Comparison of ENCODE assay signal across 24 cellular contexts in the genomic region with DNA sequence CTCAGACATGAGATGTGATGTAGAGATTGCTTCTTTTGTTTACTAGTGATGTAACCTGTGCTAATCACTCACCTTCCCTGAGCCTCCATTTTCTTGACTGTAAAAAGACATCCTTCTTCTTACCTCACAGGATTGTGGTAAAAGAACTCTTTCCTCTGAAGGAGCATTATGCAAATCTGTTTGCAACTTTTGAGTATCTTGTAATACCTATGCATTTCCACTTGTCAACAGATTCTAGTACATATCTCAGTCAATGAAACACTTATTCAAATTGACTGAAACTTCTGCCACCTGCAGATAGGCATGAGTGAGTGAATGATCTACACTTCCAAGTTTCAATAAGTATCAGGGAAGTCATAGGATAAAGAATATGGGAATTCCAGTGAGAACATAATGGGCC.
DNase-seq lines count a peak whose midpoint lies in the region; ATAC-seq and TF ChIP-seq lines count a peak whose summit lies in the region.
"Had no signal": no experiment of that assay in that cellular context is flagged by ENCODE, and none has a peak within 500 bp of the region (broad histone marks: within the 10 kb centered on the region; RNA-seq: fewer than 3 reads in every experiment).

No MANE protein-coding gene starts in this region.

- H3K4me3 Mint-ChIP-seq in WTC11, result no peak overlapping the region
- H3K4me3 Mint-ChIP-seq: activated CD8-positive, alpha-beta T cell treated with anti-CD3 and anti-CD28 coated beads, Interleukin-2, amount 10 ng/mL, durations not matched to agents 7 days and 5 days; activated naive CD4-positive, alpha-beta T cell treated with anti-CD3 and anti-CD28 coated beads, Interleukin-2, amount 50 U/mL, for 24 hours; activated T-cell treated with anti-CD3 and anti-CD28 coated beads, Interleukin-2, amount 50 U/mL, for 4 hours had no signal

- ATAC-seq in GM18508 (IDR thresholded peaks at IDR 0.05; ENCODE audit: insufficient read depth, unreplicated experiment), result peak; percentile 53
- peak; percentile 90 for ATAC-seq in GM21447 (IDR thresholded peaks at IDR 0.05; ENCODE audit: unreplicated experiment)
- peak; percentile 73 for ATAC-seq in HG03060 (IDR thresholded peaks at IDR 0.05; ENCODE audit: low read depth, unreplicated experiment)
- ATAC-seq in GM18861 (IDR thresholded peaks at IDR 0.05; ENCODE audit: unreplicated experiment), result no peak
- ATAC-seq in WTC11, result no peak
- ATAC-seq: activated CD8-positive, alpha-beta T cell treated with anti-CD3 and anti-CD28 coated beads, Interleukin-2, amount 10 ng/mL, durations not matched to agents 7 days and 5 days; activated T-cell treated with anti-CD3 and anti-CD28 coated beads, Interleukin-2, amount 50 U/mL, for 4 hours; left lobe of liver had no signal

- no peak for TF ChIP-seq CTCF in WTC11 (IDR thresholded peaks at IDR 0.05)

- POLR2A ChIA-PET in WTC11 (lab: Charles Lee), result no interaction called here

- CTCF ChIA-PET in WTC11 (lab: Charles Lee), result no interaction called here

- peaks cover 12% of the 10 kb centered on the region for H3K4me1 Mint-ChIP-seq in WTC11
- H3K4me1 Mint-ChIP-seq: activated naive CD4-positive, alpha-beta T cell treated with anti-CD3 and anti-CD28 coated beads, Interleukin-2, amount 50 U/mL, for 24 hours had no signal

- no peaks in the 10 kb centered on the region for H3K36me3 Mint-ChIP-seq in WTC11
- H3K36me3 Mint-ChIP-seq: activated naive CD4-positive, alpha-beta T cell treated with anti-CD3 and anti-CD28 coated beads, Interleukin-2, amount 50 U/mL, for 24 hours had no signal

- no peaks in the 10 kb centered on the region for H3K27me3 Mint-ChIP-seq in WTC11 (ENCODE audit: low read depth)
- H3K27me3 Mint-ChIP-seq: activated naive CD4-positive, alpha-beta T cell treated with anti-CD3 and anti-CD28 coated beads, Interleukin-2, amount 50 U/mL, for 24 hours had no signal

- DNase-seq in NAMALWA (ENCODE audit: low spot score) (peak; percentile 1), GM19238 (ENCODE audit: insufficient read length, low spot score) (no peak), WTC11 (ENCODE audit: low spot score) (no peak), DMS153 (lab: John Stamatoyannopoulos, UW) (no peak)
- DNase-seq: activated CD4-positive, CD25-positive, alpha-beta regulatory T cell; activated CD8-positive, alpha-beta T cell treated with anti-CD3 and anti-CD28 coated beads, Interleukin-2, amount 10 ng/mL, durations not matched to agents 7 days and 5 days; activated T-cell treated with anti-CD3 and anti-CD28 coated beads, Interleukin-2, amount 50 U/mL, for 4 hours; BE2C; Caco-2; cerebellar nuclear complex; effector CD4-positive, alpha-beta T cell; MM.1S; NCI-H1694 treated with DMSO at 0.1 percent for 48 hours; NCI-H345; SK-N-SH; small intestine; stimulated activated CD4-positive, alpha-beta T cell treated with anti-CD3 and anti-CD28 coated beads, Interleukin-4, amount 100 ng/mL, for 24 hours; upper lobe of left lung had no signal

- H3K27ac Mint-ChIP-seq in WTC11, result no peak overlapping the region
- H3K27ac Mint-ChIP-seq: activated CD8-positive, alpha-beta T cell treated with anti-CD3 and anti-CD28 coated beads, Interleukin-2, amount 10 ng/mL, durations not matched to agents 7 days and 5 days; activated naive CD4-positive, alpha-beta T cell treated with anti-CD3 and anti-CD28 coated beads, Interleukin-2, amount 50 U/mL, for 24 hours had no signal

- 0 out of 2 replicates have a peak, but pooled peaks cover 3% of the 10 kb centered on the region for H3K9me3 Mint-ChIP-seq in WTC11
- H3K9me3 Mint-ChIP-seq: activated naive CD4-positive, alpha-beta T cell treated with anti-CD3 and anti-CD28 coated beads, Interleukin-2, amount 50 U/mL, for 24 hours; activated T-cell treated with anti-CD3 and anti-CD28 coated beads, Interleukin-2, amount 50 U/mL, for 4 hours had no signal

TF ChIP-seq in WTC11, 78 proteins besides CTCF, POLR2A, EP300 and RAD21 (continues in another document):
- TF ChIP-seq, protein P1, sequence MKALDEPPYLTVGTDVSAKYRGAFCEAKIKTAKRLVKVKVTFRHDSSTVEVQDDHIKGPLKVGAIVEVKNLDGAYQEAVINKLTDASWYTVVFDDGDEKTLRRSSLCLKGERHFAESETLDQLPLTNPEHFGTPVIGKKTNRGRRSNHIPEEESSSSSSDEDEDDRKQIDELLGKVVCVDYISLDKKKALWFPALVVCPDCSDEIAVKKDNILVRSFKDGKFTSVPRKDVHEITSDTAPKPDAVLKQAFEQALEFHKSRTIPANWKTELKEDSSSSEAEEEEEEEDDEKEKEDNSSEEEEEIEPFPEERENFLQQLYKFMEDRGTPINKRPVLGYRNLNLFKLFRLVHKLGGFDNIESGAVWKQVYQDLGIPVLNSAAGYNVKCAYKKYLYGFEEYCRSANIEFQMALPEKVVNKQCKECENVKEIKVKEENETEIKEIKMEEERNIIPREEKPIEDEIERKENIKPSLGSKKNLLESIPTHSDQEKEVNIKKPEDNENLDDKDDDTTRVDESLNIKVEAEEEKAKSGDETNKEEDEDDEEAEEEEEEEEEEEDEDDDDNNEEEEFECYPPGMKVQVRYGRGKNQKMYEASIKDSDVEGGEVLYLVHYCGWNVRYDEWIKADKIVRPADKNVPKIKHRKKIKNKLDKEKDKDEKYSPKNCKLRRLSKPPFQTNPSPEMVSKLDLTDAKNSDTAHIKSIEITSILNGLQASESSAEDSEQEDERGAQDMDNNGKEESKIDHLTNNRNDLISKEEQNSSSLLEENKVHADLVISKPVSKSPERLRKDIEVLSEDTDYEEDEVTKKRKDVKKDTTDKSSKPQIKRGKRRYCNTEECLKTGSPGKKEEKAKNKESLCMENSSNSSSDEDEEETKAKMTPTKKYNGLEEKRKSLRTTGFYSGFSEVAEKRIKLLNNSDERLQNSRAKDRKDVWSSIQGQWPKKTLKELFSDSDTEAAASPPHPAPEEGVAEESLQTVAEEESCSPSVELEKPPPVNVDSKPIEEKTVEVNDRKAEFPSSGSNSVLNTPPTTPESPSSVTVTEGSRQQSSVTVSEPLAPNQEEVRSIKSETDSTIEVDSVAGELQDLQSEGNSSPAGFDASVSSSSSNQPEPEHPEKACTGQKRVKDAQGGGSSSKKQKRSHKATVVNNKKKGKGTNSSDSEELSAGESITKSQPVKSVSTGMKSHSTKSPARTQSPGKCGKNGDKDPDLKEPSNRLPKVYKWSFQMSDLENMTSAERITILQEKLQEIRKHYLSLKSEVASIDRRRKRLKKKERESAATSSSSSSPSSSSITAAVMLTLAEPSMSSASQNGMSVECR (CRISPR knock-in tag; IDR thresholded peaks at IDR 0.05; ENCODE audit: borderline replicate concordance), result no peak
- TF ChIP-seq SMAD3 (CRISPR knock-in tag; IDR thresholded peaks at IDR 0.05; ENCODE audit: borderline replicate concordance), result no peak
- TF ChIP-seq, protein P2, sequence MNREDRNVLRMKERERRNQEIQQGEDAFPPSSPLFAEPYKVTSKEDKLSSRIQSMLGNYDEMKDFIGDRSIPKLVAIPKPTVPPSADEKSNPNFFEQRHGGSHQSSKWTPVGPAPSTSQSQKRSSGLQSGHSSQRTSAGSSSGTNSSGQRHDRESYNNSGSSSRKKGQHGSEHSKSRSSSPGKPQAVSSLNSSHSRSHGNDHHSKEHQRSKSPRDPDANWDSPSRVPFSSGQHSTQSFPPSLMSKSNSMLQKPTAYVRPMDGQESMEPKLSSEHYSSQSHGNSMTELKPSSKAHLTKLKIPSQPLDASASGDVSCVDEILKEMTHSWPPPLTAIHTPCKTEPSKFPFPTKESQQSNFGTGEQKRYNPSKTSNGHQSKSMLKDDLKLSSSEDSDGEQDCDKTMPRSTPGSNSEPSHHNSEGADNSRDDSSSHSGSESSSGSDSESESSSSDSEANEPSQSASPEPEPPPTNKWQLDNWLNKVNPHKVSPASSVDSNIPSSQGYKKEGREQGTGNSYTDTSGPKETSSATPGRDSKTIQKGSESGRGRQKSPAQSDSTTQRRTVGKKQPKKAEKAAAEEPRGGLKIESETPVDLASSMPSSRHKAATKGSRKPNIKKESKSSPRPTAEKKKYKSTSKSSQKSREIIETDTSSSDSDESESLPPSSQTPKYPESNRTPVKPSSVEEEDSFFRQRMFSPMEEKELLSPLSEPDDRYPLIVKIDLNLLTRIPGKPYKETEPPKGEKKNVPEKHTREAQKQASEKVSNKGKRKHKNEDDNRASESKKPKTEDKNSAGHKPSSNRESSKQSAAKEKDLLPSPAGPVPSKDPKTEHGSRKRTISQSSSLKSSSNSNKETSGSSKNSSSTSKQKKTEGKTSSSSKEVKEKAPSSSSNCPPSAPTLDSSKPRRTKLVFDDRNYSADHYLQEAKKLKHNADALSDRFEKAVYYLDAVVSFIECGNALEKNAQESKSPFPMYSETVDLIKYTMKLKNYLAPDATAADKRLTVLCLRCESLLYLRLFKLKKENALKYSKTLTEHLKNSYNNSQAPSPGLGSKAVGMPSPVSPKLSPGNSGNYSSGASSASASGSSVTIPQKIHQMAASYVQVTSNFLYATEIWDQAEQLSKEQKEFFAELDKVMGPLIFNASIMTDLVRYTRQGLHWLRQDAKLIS (CRISPR knock-in tag; IDR thresholded peaks at IDR 0.05; ENCODE audit: borderline replicate concordance), result no peak
- TF ChIP-seq GTF2I (CRISPR knock-in tag; conservative IDR thresholded peaks at IDR 0.05), result no peak
- TF ChIP-seq ZNF317 (CRISPR knock-in tag; IDR thresholded peaks at IDR 0.05; ENCODE audit: borderline replicate concordance, low read depth), result no peak
- TF ChIP-seq IRF2 (CRISPR knock-in tag; IDR thresholded peaks at IDR 0.05; ENCODE audit: borderline replicate concordance, low read depth), result no peak
- TF ChIP-seq, protein P3, sequence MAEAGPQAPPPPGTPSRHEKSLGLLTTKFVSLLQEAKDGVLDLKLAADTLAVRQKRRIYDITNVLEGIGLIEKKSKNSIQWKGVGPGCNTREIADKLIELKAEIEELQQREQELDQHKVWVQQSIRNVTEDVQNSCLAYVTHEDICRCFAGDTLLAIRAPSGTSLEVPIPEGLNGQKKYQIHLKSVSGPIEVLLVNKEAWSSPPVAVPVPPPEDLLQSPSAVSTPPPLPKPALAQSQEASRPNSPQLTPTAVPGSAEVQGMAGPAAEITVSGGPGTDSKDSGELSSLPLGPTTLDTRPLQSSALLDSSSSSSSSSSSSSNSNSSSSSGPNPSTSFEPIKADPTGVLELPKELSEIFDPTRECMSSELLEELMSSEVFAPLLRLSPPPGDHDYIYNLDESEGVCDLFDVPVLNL (CRISPR knock-in tag; IDR thresholded peaks at IDR 0.05; ENCODE audit: borderline replicate concordance, low read depth), result no peak
- TF ChIP-seq, protein P4, sequence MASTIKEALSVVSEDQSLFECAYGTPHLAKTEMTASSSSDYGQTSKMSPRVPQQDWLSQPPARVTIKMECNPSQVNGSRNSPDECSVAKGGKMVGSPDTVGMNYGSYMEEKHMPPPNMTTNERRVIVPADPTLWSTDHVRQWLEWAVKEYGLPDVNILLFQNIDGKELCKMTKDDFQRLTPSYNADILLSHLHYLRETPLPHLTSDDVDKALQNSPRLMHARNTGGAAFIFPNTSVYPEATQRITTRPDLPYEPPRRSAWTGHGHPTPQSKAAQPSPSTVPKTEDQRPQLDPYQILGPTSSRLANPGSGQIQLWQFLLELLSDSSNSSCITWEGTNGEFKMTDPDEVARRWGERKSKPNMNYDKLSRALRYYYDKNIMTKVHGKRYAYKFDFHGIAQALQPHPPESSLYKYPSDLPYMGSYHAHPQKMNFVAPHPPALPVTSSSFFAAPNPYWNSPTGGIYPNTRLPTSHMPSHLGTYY (CRISPR knock-in tag; IDR thresholded peaks at IDR 0.05), result no peak
- TF ChIP-seq JAZF1 (CRISPR knock-in tag; IDR thresholded peaks at IDR 0.05), result no peak

Comparison
In these comparisons a context has a peak if more than half of its experiments do, and no peak if none do; other contexts are left out.
1. ATAC-seq: peak in GM18508 (single experiment), GM21447 (single experiment) and HG03060 (single experiment); none in GM18861 (single experiment) and WTC11 (single experiment).